In genomic region chr3:194124221-194124620, GRCh38 we compare ENCODE assay signal across 25 cellular contexts. TPM values are rescaled to one million over a fixed set of nuclear protein-coding genes. Genes with fewer than 3 reads are reported as not detected.
A peak's percentile ranks its signal among the peaks of the same experiment; 100 is the strongest.
DNase-seq lines count a peak whose midpoint lies in the region; ATAC-seq and TF ChIP-seq lines count a peak whose summit lies in the region.
"Had no signal": no experiment of that assay in that cellular context is flagged by ENCODE, and none has a peak within 500 bp of the region (broad histone marks: within the 10 kb centered on the region; RNA-seq: fewer than 3 reads in every experiment).

No MANE protein-coding gene starts in this region.

- no peak for TF ChIP-seq POLR2A in stomach (IDR thresholded peaks at IDR 0.05)

- POLR2A ChIA-PET in HEK293 (lab: Yijun Ruan, JAX), result interaction anchor here (1.0 kb wide), 1 partner anchor 13 kb away, joined by 4 read pairs; no protein-coding TSS in a partner anchor
- POLR2A ChIA-PET in naive thymus-derived CD4-positive, alpha-beta T cell (lab: Charles Lee), result no interaction called here

- TF ChIP-seq CTCF in HEK293 (tag by site-specific recombination; IDR thresholded peaks at IDR 0.05) (no peak), VCaP (conservative IDR thresholded peaks at IDR 0.05) (no peak), stomach (IDR thresholded peaks at IDR 0.05) (no peak)

- H3K36me3 ChIP-seq in HEK293 (ENCODE audit: control insufficient read depth in 2 of 2, insufficient read depth in 1 of 2, low read length in 2 of 2) (no peaks in the 10 kb centered on the region), mucosa of stomach (ENCODE audit: control insufficient read depth, insufficient read depth, low read length) (no peaks in the 10 kb centered on the region), stomach (no peaks in the 10 kb centered on the region)
- no peaks in the 10 kb centered on the region for H3K36me3 ChIP-seq in naive thymus-derived CD4-positive, alpha-beta T cell (ENCODE audit: control insufficient read depth in 2 of 3, insufficient read depth in 3 of 3, low read length in 3 of 3)
- H3K36me3 ChIP-seq: BLaER1 treated with 17β-estradiol and CSF1 and Interleukin-3, amounts not matched to agents 10 nM and 100 nM had no signal

- H3K27me3 ChIP-seq in mucosa of stomach (ENCODE audit: control insufficient read depth, insufficient read depth, low read length) (no peaks in the 10 kb centered on the region), stomach (peaks cover 0 to 5% (median 0%) of the 10 kb centered on the region in 3 donors)
- no peaks in the 10 kb centered on the region for H3K27me3 ChIP-seq in naive thymus-derived CD4-positive, alpha-beta T cell (ENCODE audit: control insufficient read depth in 2 of 2, insufficient read depth in 2 of 2, low read length in 2 of 2)

- H3K36me3 Mint-ChIP-seq in naive thymus-derived CD4-positive, alpha-beta T cell, result no peaks in the 10 kb centered on the region
- H3K36me3 Mint-ChIP-seq: CD4-positive, alpha-beta memory T cell had no signal

- WGBS in stomach, 5 donors, result 46 to 61% (median 59%) methylated on average over 3 of the region's 3 CpGs

- no peak for TF ChIP-seq EP300 in stomach (IDR thresholded peaks at IDR 0.05)

- H3K9me3 Mint-ChIP-seq in naive thymus-derived CD4-positive, alpha-beta T cell, result no peaks in the 10 kb centered on the region
- H3K9me3 Mint-ChIP-seq: CD4-positive, alpha-beta memory T cell; GM23338; H9; HFFc6 had no signal

- intact Hi-C loops in stomach (cut with DNase I; ENCODE audit: low total_unique reads), result no loop called here
- intact Hi-C loops in naive thymus-derived CD4-positive, alpha-beta T cell (cut with micrococcal nuclease), result no loop called here

- H3K4me1 Mint-ChIP-seq in naive thymus-derived CD4-positive, alpha-beta T cell, result peaks cover 0 to 4% (median 0%) of the 10 kb centered on the region in 7 donors
- H3K4me1 Mint-ChIP-seq: CD4-positive, alpha-beta memory T cell had no signal

- no peak overlapping the region for H3K4me3 ChIP-seq in HEK293 (ENCODE audit: low read depth, low read length)
- H3K4me3 ChIP-seq in mucosa of stomach (ENCODE audit: low read length), result no peak overlapping the region
- no peak overlapping the region for H3K4me3 ChIP-seq in stomach
- no peak overlapping the region for H3K4me3 ChIP-seq in naive thymus-derived CD4-positive, alpha-beta T cell (ENCODE audit: low read length)
- H3K4me3 ChIP-seq: A549; BLaER1 treated with 17β-estradiol and CSF1 and Interleukin-3, amounts not matched to agents 10 nM and 100 nM; GM12878; GM23338; K562 had no signal

- CTCF ChIA-PET in HEK293 (lab: Yijun Ruan, JAX), result no interaction called here
- CTCF ChIA-PET in naive thymus-derived CD4-positive, alpha-beta T cell (lab: Charles Lee), result no interaction called here

- H3K9me3 ChIP-seq in HEK293 (ENCODE audit: control insufficient read depth, insufficient read depth, low read depth, low read length) (no peaks in the 10 kb centered on the region), mucosa of stomach (ENCODE audit: control insufficient read depth, low read length) (no peaks in the 10 kb centered on the region), stomach (no peaks in the 10 kb centered on the region)
- no peaks in the 10 kb centered on the region for H3K9me3 ChIP-seq in naive thymus-derived CD4-positive, alpha-beta T cell (ENCODE audit: control insufficient read depth in 2 of 3, low read length in 3 of 3)
- H3K9me3 ChIP-seq: A549; BLaER1 treated with 17β-estradiol and CSF1 and Interleukin-3, amounts not matched to agents 10 nM and 100 nM had no signal

- H3K4me3 Mint-ChIP-seq in naive thymus-derived CD4-positive, alpha-beta T cell, result no peak overlapping the region
- H3K4me3 Mint-ChIP-seq: CD4-positive, alpha-beta memory T cell; GM23338; H9; HFFc6 had no signal

- H3K4me1 ChIP-seq in HEK293 (ENCODE audit: control insufficient read depth, insufficient read depth, low read length) (peaks cover 4% of the 10 kb centered on the region), mucosa of stomach (ENCODE audit: control insufficient read depth, insufficient read depth, low read length) (peaks cover 39% of the 10 kb centered on the region), stomach (peaks cover 5 to 35% (median 23%) of the 10 kb centered on the region in 4 donors)
- no peaks in the 10 kb centered on the region for H3K4me1 ChIP-seq in naive thymus-derived CD4-positive, alpha-beta T cell (ENCODE audit: control insufficient read depth in 2 of 2, insufficient read depth in 2 of 2, low read length in 2 of 2)

- ATAC-seq in naive thymus-derived CD4-positive, alpha-beta T cell, result no peak
- ATAC-seq: A549, GM12878, GM23338, K562, Panc1 had no signal

- H3K27me3 Mint-ChIP-seq in naive thymus-derived CD4-positive, alpha-beta T cell, result peaks cover 6 to 80% (median 20%) of the 10 kb centered on the region in 5 donors

- H3K27ac ChIP-seq in HEK293 (ENCODE audit: extremely low read depth, low read depth, low read length) (no peak overlapping the region), VCaP (peak overlapping the region; percentile 20; the same call in 1 of the 2 replicates), stomach (peak overlapping the region in 3 of 5 donors; percentile 23 to 37 (median 28))
- H3K27ac ChIP-seq in naive thymus-derived CD4-positive, alpha-beta T cell (ENCODE audit: low read depth, low read length), result no peak overlapping the region
- H3K27ac ChIP-seq: BLaER1 treated with 17β-estradiol and CSF1 and Interleukin-3, amounts not matched to agents 10 nM and 100 nM; RWPE1 had no signal

- no peak for DNase-seq in stomach
- DNase-seq in COR-L47 (lab: John Stamatoyannopoulos, UW), result no peak
- no peak for DNase-seq in DMS153 treated with DMSO at 0.1 percent for 48 hours (lab: John Stamatoyannopoulos, UW; ENCODE audit: unreplicated experiment)
- DNase-seq in naive thymus-derived CD4-positive, alpha-beta T cell, result no peak
- DNase-seq: AML-193; CD4-positive, alpha-beta memory T cell; DMS153; EL; GDM1; H9; HFFc6; MV-4-11; NCI-H2029; SHP77; T-helper 1 cell had no signal

- H3K9ac ChIP-seq in mucosa of stomach (ENCODE audit: low read length), result peak overlapping the region; percentile 25
- H3K9ac ChIP-seq: BLaER1 treated with 17β-estradiol and CSF1 and Interleukin-3, amounts not matched to agents 10 nM and 100 nM had no signal

- H3K27ac Mint-ChIP-seq in naive thymus-derived CD4-positive, alpha-beta T cell, result no peak overlapping the region
- H3K27ac Mint-ChIP-seq: CD4-positive, alpha-beta memory T cell; GM23338; H9; HFFc6 had no signal

TF ChIP-seq in HEK293, 187 proteins besides CTCF, POLR2A, EP300 and RAD21:
- TF ChIP-seq SCRT2 (tag by site-specific recombination; IDR thresholded peaks at IDR 0.05) (0 out of 2 replicates have a peak, but pooled peaks have one; percentile 2), ZNF510 (tag by site-specific recombination; IDR thresholded peaks at IDR 0.05; ENCODE audit: insufficient replicate concordance) (no peak)

RNA-seq across cellular contexts. Expression of gene HES1, which starts 11.7 kb away (rescaled TPM):
- total RNA-seq in stomach, result 100 to 1,000 TPM in 1 of 5 donors, 10 to 100 TPM in 3, 1 to 10 TPM in 1; 4.7 to 101 (median 43.1) TPM
- polyA plus RNA-seq in stomach, result 10 to 100 TPM; 20.5 to 54.5 (median 41.3) TPM
- 1 to 10 TPM in 3 of 5 experiments, not detected in 2; 3.9 to 4.2 (median 4.2) TPM for total RNA-seq in naive thymus-derived CD4-positive, alpha-beta T cell
- not detected for polyA plus RNA-seq in naive thymus-derived CD4-positive, alpha-beta T cell
- total RNA-seq: CD4-positive, alpha-beta memory T cell had no signal

Comparison
In these comparisons a context has a peak if more than half of its experiments do, and no peak if none do; other contexts are left out.
1. H3K27ac ChIP-seq: peak in VCaP (single experiment) and stomach (3 of 5); none in HEK293 (single experiment) and naive thymus-derived CD4-positive, alpha-beta T cell (single experiment).